Comparison of ENCODE assay signal across 1 cellular context in genomic region chr9:121498487-121499176, GRCh38.
TF ChIP-seq lines count a peak whose summit lies in the region.

No MANE protein-coding gene starts in this region.

TF ChIP-seq in SK-N-SH, 30 proteins besides CTCF, POLR2A, EP300 and RAD21 (continued from another document):
- no peak for TF ChIP-seq USF2 (IDR thresholded peaks at IDR 0.05; ENCODE audit: borderline replicate concordance, low read depth, low read length)
- no peak for TF ChIP-seq EZH2phosphoT487 (IDR thresholded peaks at IDR 0.05; ENCODE audit: borderline replicate concordance, low read depth)
- no peak for TF ChIP-seq RFX5 (IDR thresholded peaks at IDR 0.05; ENCODE audit: low read length)
- no peak for TF ChIP-seq SMC3 (IDR thresholded peaks at IDR 0.05; ENCODE audit: low read depth, low read length)
- TF ChIP-seq PBX3 (IDR thresholded peaks at IDR 0.05): no peak
- TF ChIP-seq RCOR1 (IDR thresholded peaks at IDR 0.05; ENCODE audit: low read length): no peak
